In the genomic region with DNA sequence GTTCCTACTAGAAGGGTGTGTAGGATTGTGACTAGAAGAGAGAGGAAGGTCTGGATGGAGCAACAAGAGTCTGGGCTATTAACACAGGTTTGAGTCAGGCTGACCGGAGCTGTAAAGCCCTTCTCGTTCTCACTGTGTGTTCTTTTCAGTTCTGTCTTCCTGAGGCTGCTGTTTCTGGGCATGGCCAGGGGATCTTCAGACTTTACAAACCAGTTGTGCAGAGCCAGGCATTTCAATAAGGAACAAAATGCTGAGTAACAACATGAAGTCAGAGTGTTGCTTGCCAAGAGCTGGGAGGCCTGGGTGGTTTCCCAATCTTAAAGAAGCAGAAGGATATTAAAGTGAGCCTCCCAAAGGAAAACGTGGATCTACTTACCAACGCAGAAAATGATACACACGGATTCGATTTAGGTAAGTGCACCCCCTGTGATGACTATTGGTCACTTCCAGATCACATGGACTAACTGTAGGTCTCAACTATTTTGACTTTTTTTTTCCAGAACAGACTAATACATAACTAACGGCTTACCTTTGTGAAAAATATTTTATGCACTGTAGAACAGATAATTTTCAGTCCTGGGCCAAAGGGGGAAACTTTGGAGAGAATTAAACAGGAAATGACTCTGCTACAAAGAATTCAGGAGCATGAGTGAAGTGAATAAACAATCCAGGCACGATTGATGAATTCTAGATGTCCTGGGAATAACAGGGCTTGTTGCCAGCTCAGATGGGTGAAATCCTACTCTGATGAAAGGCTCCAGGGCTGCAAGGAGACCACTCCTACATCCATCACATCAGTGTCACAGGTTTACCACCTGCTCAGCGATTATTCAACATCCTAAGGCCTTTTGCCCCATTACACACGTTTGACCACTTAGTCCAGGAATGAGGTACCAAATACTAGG, we compare ENCODE assay signal across 8 cellular contexts.
DNase-seq lines count a peak whose midpoint lies in the region; ATAC-seq, FAIRE-seq and TF ChIP-seq lines count a peak whose summit lies in the region.

No MANE protein-coding gene starts in this region.

- no peak for TF ChIP-seq CTCF in brain (conservative IDR thresholded peaks at IDR 0.05)

- H3K4me3 Mint-ChIP-seq in brain = peak overlapping the region in 4 of 5 experiments; percentile 8 to 48 (median 24)
- H3K4me3 Mint-ChIP-seq in stimulated activated naive B cell treated with anti-CD40 and anti-IgM and Interleukin-4, amounts not matched to agents 10 μg/mL and 1 μg/mL and 100 μg/mL, for 72 hours = no peak overlapping the region

- H3K27me3 Mint-ChIP-seq in brain = no peaks in the 10 kb centered on the region
- H3K27me3 Mint-ChIP-seq in stimulated activated naive B cell treated with anti-CD40 and anti-IgM and Interleukin-4, amounts not matched to agents 10 μg/mL and 1 μg/mL and 100 μg/mL, for 72 hours = no peaks in the 10 kb centered on the region

- peak; percentile 63 for FAIRE-seq in GM12891 (lab: Jason Lieb, UNC)

- H3K9me3 Mint-ChIP-seq in brain = no peaks in the 10 kb centered on the region
- H3K9me3 Mint-ChIP-seq in stimulated activated naive B cell treated with anti-CD40 and anti-IgM and Interleukin-4, amounts not matched to agents 10 μg/mL and 1 μg/mL and 100 μg/mL, for 72 hours = no peaks in the 10 kb centered on the region

- DNase-seq in GM12891 (ENCODE audit: insufficient read length, low spot score) = no peak
- DNase-seq in LHCN-M2 (ENCODE audit: low read depth) = peak; percentile 91
- peak; percentile 98 for DNase-seq in kidney tubule cell (ENCODE audit: low spot score)
- DNase-seq in stimulated activated naive B cell treated with anti-CD40 and anti-IgM and Interleukin-4, amounts not matched to agents 10 μg/mL and 1 μg/mL and 100 μg/mL, for 72 hours = no peak
- no peak for DNase-seq in NCI-H1105 (lab: John Stamatoyannopoulos, UW)
- DNase-seq in activated CD4-positive, alpha-beta T cell treated with anti-CD3 and anti-CD28 coated beads for 4 hours = no peak
- no peak for DNase-seq in NCI-H82 (lab: John Stamatoyannopoulos, UW)

- peak overlapping the region in 4 of 5 experiments; percentile 80 to 96 (median 93) for H3K27ac Mint-ChIP-seq in brain
- peak overlapping the region; percentile 2 for H3K27ac Mint-ChIP-seq in stimulated activated naive B cell treated with anti-CD40 and anti-IgM and Interleukin-4, amounts not matched to agents 10 μg/mL and 1 μg/mL and 100 μg/mL, for 72 hours

- H3K36me3 Mint-ChIP-seq in brain = no peaks in the 10 kb centered on the region
- no peaks in the 10 kb centered on the region for H3K36me3 Mint-ChIP-seq in stimulated activated naive B cell treated with anti-CD40 and anti-IgM and Interleukin-4, amounts not matched to agents 10 μg/mL and 1 μg/mL and 100 μg/mL, for 72 hours

- no peak for TF ChIP-seq POLR2A in GM12891 (IDR thresholded peaks at IDR 0.05; ENCODE audit: low read depth, low read length)

- peaks cover 20% of the 10 kb centered on the region for H3K4me1 Mint-ChIP-seq in brain
- H3K4me1 Mint-ChIP-seq in stimulated activated naive B cell treated with anti-CD40 and anti-IgM and Interleukin-4, amounts not matched to agents 10 μg/mL and 1 μg/mL and 100 μg/mL, for 72 hours = peaks cover 47 to 55% of the 10 kb centered on the region in 2 donors

- peak in 1 of 2 donors; percentile 57 for ATAC-seq in stimulated activated naive B cell treated with anti-CD40 and anti-IgM and Interleukin-4, amounts not matched to agents 10 μg/mL and 1 μg/mL and 100 μg/mL, for 72 hours (replicated peaks)

TF ChIP-seq in GM12891, 5 proteins besides CTCF, POLR2A, EP300 and RAD21:
- TF ChIP-seq SPI1 (IDR thresholded peaks at IDR 0.05; ENCODE audit: low read depth, low read length) (0 out of 2 replicates have a peak, but pooled peaks have one; percentile 3), PAX5 (IDR thresholded peaks at IDR 0.05; ENCODE audit: insufficient read depth, low read length, severe bottlenecking) (no peak)

Comparison
In these comparisons a context has a peak if more than half of its experiments do, and no peak if none do; other contexts are left out.
1. DNase-seq: peak in LHCN-M2 (single experiment) and kidney tubule cell (single experiment); none in GM12891 (single experiment), stimulated activated naive B cell treated with anti-CD40 and anti-IgM and Interleukin-4, amounts not matched to agents 10 μg/mL and 1 μg/mL and 100 μg/mL, for 72 hours (single experiment), NCI-H1105 (single experiment), activated CD4-positive, alpha-beta T cell treated with anti-CD3 and anti-CD28 coated beads for 4 hours (0 of 2) and NCI-H82 (single experiment).
2. H3K4me3 Mint-ChIP-seq: peak in brain (4 of 5); none in stimulated activated naive B cell treated with anti-CD40 and anti-IgM and Interleukin-4, amounts not matched to agents 10 μg/mL and 1 μg/mL and 100 μg/mL, for 72 hours (0 of 2).